ENCODE assay signal across 28 cellular contexts in the genomic region with DNA sequence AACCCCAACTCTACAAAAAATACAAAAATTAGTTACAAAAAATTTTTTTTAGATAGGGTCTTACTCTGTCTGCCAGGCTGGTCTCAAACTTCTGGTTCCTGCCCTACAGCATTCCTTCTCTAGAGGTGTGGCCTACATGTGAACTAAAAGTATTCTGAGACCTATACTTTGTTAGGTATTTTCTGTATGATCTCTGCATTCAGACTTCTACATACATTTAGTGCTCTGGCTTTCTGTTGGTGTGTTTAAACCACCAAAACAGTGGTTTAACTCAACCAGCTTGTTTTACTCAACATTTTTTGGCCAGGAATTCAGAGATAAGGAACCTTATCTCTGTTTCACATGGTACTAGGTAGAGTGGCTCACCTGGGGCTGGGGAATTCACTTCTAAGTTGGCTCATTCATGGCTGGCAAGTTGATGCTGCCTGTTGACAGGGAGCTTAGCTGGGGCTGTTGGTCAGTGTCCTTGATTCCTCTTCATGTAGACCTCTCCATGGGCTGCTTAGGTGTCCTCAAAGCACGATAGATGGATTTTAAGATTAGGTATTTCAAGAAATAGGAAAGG.
"Had no signal": no experiment of that assay in that cellular context is flagged by ENCODE, and none has a peak within 500 bp of the region (broad histone marks: within the 10 kb centered on the region; RNA-seq: fewer than 3 reads in every experiment).

No MANE protein-coding gene starts in this region.

- ATAC-seq: activated T-cell treated with anti-CD3 and anti-CD28 coated beads, Interleukin-2, amount 50 U/mL, for 4 hours; effector memory CD8-positive, alpha-beta T cell; heart right ventricle; left ventricle myocardium superior; SK-N-SH treated with all-trans-retinoic acid at 6 μM for 48 hours had no signal

- H3K27ac Mint-ChIP-seq: activated B cell treated with CpG ODN at 0.5 μM for 24 hours; activated naive CD8-positive, alpha-beta T cell treated with anti-CD3 and anti-CD28 coated beads for 36 hours; activated T-helper 2 cell treated with anti-CD3 and anti-CD28 coated beads, Interferon-gamma antibody, Interleukin-2, Interleukin-4, amounts not matched to agents 10 μg/mL and 5 μg/mL and 100 μg/mL, durations not matched to agents 14 hours and 24 hours and 36 hours; effector memory CD8-positive, alpha-beta T cell had no signal

- H3K36me3 ChIP-seq: breast epithelium, ovary, uterus had no signal

- H3K4me1 ChIP-seq: breast epithelium, thyroid gland, uterus had no signal

- H3K9me3 Mint-ChIP-seq: activated B cell treated with CpG ODN at 0.5 μM for 24 hours; activated naive CD8-positive, alpha-beta T cell treated with anti-CD3 and anti-CD28 coated beads for 36 hours; activated T-cell treated with anti-CD3 and anti-CD28 coated beads, Interleukin-2, amount 50 U/mL, for 4 hours; activated T-helper 2 cell treated with anti-CD3 and anti-CD28 coated beads, Interferon-gamma antibody, Interleukin-2, Interleukin-4, amounts not matched to agents 10 μg/mL and 5 μg/mL and 100 μg/mL, durations not matched to agents 14 hours and 24 hours and 36 hours; central memory CD8-positive, alpha-beta T cell; effector memory CD8-positive, alpha-beta T cell; immature natural killer cell; nephron had no signal

- FAIRE-seq: colon, small intestine, TTC549 had no signal

- H3K9me3 ChIP-seq: breast epithelium, heart right ventricle, neutrophil, ovary, thyroid gland, uterus had no signal

- H3K4me1 Mint-ChIP-seq: activated B cell treated with CpG ODN at 0.5 μM for 24 hours had no signal

- H3K27ac ChIP-seq: breast epithelium, dorsolateral prefrontal cortex, heart right ventricle, neutrophil, ovary, thyroid gland, uterus had no signal

- H3K4me3 ChIP-seq: breast epithelium, dorsolateral prefrontal cortex, heart right ventricle, ovary, thyroid gland, uterus had no signal

- DNase-seq: activated B cell treated with CpG ODN at 0.5 μM for 24 hours; activated CD4-positive, alpha-beta T cell treated with anti-CD3 and anti-CD28 coated beads for 4 hours; activated CD4-positive, alpha-beta T cell treated with anti-CD3 and anti-CD28 coated beads, Interleukin-2, amount 50 U/mL, for 48 hours; activated CD8-positive, alpha-beta memory T cell treated with anti-CD3 and anti-CD28 coated beads, Interleukin-2, amount 50 U/mL, for 48 hours; activated naive CD4-positive, alpha-beta T cell treated with Interleukin-2 at 50 U/mL for 16 hours; activated naive CD8-positive, alpha-beta T cell treated with anti-CD3 and anti-CD28 coated beads for 36 hours; activated T-cell treated with anti-CD3 and anti-CD28 coated beads, Interleukin-2, amount 50 U/mL, for 4 hours; dorsolateral prefrontal cortex; effector memory CD8-positive, alpha-beta T cell; heart right ventricle; immature natural killer cell; kidney glomerular epithelial cell; left ventricle myocardium superior; mammary epithelial cell; ovary; small intestine; stimulated activated CD4-positive, alpha-beta T cell treated with anti-CD3 and anti-CD28 coated beads, Interleukin-4, amount 100 ng/mL, for 1 hour; stimulated activated naive CD4-positive, alpha-beta T cell treated with Interleukin-2 at 50 U/mL for 16 hours; thyroid gland; uterus had no signal

- H3K27me3 ChIP-seq: breast epithelium, dorsolateral prefrontal cortex, heart right ventricle, neutrophil, ovary, thyroid gland, uterus had no signal

- H3K4me3 Mint-ChIP-seq: activated B cell treated with CpG ODN at 0.5 μM for 24 hours; activated naive CD8-positive, alpha-beta T cell treated with anti-CD3 and anti-CD28 coated beads for 36 hours; activated T-cell treated with anti-CD3 and anti-CD28 coated beads, Interleukin-2, amount 50 U/mL, for 4 hours; central memory CD8-positive, alpha-beta T cell; effector memory CD8-positive, alpha-beta T cell; immature natural killer cell; nephron had no signal

- H3K27me3 Mint-ChIP-seq: activated B cell treated with CpG ODN at 0.5 μM for 24 hours; activated naive CD8-positive, alpha-beta T cell treated with anti-CD3 and anti-CD28 coated beads for 36 hours; central memory CD8-positive, alpha-beta T cell; effector memory CD8-positive, alpha-beta T cell had no signal
